1 cellular context compared by ENCODE assay signal in genomic region chr1:154183045-154183968, GRCh38.
TF ChIP-seq lines count a peak whose summit lies in the region.

No MANE protein-coding gene starts in this region.

TF ChIP-seq in HepG2, 621 proteins besides CTCF, POLR2A, EP300 and RAD21 (continued from another document and continues in another):
- TF ChIP-seq, protein P1, sequence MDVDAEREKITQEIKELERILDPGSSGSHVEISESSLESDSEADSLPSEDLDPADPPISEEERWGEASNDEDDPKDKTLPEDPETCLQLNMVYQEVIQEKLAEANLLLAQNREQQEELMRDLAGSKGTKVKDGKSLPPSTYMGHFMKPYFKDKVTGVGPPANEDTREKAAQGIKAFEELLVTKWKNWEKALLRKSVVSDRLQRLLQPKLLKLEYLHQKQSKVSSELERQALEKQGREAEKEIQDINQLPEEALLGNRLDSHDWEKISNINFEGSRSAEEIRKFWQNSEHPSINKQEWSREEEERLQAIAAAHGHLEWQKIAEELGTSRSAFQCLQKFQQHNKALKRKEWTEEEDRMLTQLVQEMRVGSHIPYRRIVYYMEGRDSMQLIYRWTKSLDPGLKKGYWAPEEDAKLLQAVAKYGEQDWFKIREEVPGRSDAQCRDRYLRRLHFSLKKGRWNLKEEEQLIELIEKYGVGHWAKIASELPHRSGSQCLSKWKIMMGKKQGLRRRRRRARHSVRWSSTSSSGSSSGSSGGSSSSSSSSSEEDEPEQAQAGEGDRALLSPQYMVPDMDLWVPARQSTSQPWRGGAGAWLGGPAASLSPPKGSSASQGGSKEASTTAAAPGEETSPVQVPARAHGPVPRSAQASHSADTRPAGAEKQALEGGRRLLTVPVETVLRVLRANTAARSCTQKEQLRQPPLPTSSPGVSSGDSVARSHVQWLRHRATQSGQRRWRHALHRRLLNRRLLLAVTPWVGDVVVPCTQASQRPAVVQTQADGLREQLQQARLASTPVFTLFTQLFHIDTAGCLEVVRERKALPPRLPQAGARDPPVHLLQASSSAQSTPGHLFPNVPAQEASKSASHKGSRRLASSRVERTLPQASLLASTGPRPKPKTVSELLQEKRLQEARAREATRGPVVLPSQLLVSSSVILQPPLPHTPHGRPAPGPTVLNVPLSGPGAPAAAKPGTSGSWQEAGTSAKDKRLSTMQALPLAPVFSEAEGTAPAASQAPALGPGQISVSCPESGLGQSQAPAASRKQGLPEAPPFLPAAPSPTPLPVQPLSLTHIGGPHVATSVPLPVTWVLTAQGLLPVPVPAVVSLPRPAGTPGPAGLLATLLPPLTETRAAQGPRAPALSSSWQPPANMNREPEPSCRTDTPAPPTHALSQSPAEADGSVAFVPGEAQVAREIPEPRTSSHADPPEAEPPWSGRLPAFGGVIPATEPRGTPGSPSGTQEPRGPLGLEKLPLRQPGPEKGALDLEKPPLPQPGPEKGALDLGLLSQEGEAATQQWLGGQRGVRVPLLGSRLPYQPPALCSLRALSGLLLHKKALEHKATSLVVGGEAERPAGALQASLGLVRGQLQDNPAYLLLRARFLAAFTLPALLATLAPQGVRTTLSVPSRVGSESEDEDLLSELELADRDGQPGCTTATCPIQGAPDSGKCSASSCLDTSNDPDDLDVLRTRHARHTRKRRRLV (CRISPR knock-in tag; IDR thresholded peaks at IDR 0.05): peak; percentile 80; the same call in 1 of the 2 replicates
- TF ChIP-seq CHCHD3 (CRISPR knock-in tag; IDR thresholded peaks at IDR 0.05) (0 out of 2 replicates have a peak, but pooled peaks have one; percentile 66), SMARCE1 (IDR thresholded peaks at IDR 0.05; ENCODE audit: borderline replicate concordance) (no peak), AKAP8 (CRISPR knock-in tag; IDR thresholded peaks at IDR 0.05) (peak; percentile 61; the same call in 1 of the 2 replicates), ZNF205 (CRISPR knock-in tag; IDR thresholded peaks at IDR 0.05) (peak; percentile 81), HMGA1 (CRISPR knock-in tag; conservative IDR thresholded peaks at IDR 0.05) (no peak), ZNF678 (CRISPR knock-in tag; IDR thresholded peaks at IDR 0.05) (no peak), NKX3-1 (CRISPR knock-in tag; IDR thresholded peaks at IDR 0.05) (peak; percentile 76), SAP130 (CRISPR knock-in tag; IDR thresholded peaks at IDR 0.05; ENCODE audit: low read depth) (peak; percentile 98), ARID4A (CRISPR knock-in tag; IDR thresholded peaks at IDR 0.05; ENCODE audit: borderline replicate concordance) (peak; percentile 96), NONO (IDR thresholded peaks at IDR 0.05) (no peak), NONO (CRISPR knock-in tag; conservative IDR thresholded peaks at IDR 0.05) (peak; percentile 97), XRCC5 (optimal IDR thresholded peaks at IDR 0.05; ENCODE audit: low read length) (peak; percentile 42), AKNA (CRISPR knock-in tag; IDR thresholded peaks at IDR 0.05; ENCODE audit: borderline replicate concordance) (no peak), ZNF775 (CRISPR knock-in tag; IDR thresholded peaks at IDR 0.05; ENCODE audit: borderline replicate concordance) (no peak), KDM2A (CRISPR knock-in tag; IDR thresholded peaks at IDR 0.05; ENCODE audit: borderline replicate concordance, low read depth) (peak; percentile 20), SNRNP70 (IDR thresholded peaks at IDR 0.05; ENCODE audit: low read depth, low read length) (no peak), ZUFSP (CRISPR knock-in tag; IDR thresholded peaks at IDR 0.05; ENCODE audit: borderline replicate concordance) (no peak), ATF7 (IDR thresholded peaks at IDR 0.05) (no peak), ATF7 (CRISPR knock-in tag; IDR thresholded peaks at IDR 0.05) (no peak), AFF4 (CRISPR knock-in tag; IDR thresholded peaks at IDR 0.05) (peak; percentile 43; the same call in 1 of the 2 replicates), ZNF780A (CRISPR knock-in tag; IDR thresholded peaks at IDR 0.05) (peak; percentile 73; the same call in 1 of the 2 replicates), KDM4B (CRISPR knock-in tag; IDR thresholded peaks at IDR 0.05) (peak; percentile 92; the same call in 1 of the 2 replicates), MTF1 (CRISPR knock-in tag; IDR thresholded peaks at IDR 0.05) (no peak), JUNB (CRISPR knock-in tag; IDR thresholded peaks at IDR 0.05; ENCODE audit: borderline replicate concordance) (peak; percentile 24; the same call in 1 of the 2 replicates), ZNF816 (CRISPR knock-in tag; IDR thresholded peaks at IDR 0.05; ENCODE audit: borderline replicate concordance) (no peak), MED1 (CRISPR knock-in tag; IDR thresholded peaks at IDR 0.05) (peak; percentile 80)
- TF ChIP-seq, protein P2, sequence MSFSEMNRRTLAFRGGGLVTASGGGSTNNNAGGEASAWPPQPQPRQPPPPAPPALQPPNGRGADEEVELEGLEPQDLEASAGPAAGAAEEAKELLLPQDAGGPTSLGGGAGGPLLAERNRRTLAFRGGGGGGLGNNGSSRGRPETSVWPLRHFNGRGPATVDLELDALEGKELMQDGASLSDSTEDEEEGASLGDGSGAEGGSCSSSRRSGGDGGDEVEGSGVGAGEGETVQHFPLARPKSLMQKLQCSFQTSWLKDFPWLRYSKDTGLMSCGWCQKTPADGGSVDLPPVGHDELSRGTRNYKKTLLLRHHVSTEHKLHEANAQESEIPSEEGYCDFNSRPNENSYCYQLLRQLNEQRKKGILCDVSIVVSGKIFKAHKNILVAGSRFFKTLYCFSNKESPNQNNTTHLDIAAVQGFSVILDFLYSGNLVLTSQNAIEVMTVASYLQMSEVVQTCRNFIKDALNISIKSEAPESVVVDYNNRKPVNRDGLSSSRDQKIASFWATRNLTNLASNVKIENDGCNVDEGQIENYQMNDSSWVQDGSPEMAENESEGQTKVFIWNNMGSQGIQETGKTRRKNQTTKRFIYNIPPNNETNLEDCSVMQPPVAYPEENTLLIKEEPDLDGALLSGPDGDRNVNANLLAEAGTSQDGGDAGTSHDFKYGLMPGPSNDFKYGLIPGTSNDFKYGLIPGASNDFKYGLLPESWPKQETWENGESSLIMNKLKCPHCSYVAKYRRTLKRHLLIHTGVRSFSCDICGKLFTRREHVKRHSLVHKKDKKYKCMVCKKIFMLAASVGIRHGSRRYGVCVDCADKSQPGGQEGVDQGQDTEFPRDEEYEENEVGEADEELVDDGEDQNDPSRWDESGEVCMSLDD (CRISPR knock-in tag; IDR thresholded peaks at IDR 0.05; ENCODE audit: borderline replicate concordance): no peak
- TF ChIP-seq, protein P3, sequence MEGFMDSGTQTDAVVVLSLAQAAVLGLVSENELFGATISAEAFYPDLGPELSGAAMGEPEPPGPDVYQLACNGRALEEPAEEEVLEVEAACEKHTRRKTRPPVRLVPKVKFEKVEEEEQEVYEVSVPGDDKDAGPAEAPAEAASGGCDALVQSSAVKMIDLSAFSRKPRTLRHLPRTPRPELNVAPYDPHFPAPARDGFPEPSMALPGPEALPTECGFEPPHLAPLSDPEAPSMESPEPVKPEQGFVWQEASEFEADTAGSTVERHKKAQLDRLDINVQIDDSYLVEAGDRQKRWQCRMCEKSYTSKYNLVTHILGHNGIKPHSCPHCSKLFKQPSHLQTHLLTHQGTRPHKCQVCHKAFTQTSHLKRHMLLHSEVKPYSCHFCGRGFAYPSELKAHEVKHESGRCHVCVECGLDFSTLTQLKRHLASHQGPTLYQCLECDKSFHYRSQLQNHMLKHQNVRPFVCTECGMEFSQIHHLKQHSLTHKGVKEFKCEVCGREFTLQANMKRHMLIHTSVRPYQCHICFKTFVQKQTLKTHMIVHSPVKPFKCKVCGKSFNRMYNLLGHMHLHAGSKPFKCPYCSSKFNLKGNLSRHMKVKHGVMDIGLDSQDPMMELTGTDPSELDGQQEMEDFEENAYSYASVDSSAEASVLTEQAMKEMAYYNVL (CRISPR knock-in tag; IDR thresholded peaks at IDR 0.05; ENCODE audit: borderline replicate concordance): peak; percentile 50; the same call in 1 of the 2 replicates
